In genomic region chr6:162528538-162528937, GRCh38 we compare ENCODE assay signal across 7 cellular contexts.
"Had no signal": no experiment of that assay in that cellular context is flagged by ENCODE, and none has a peak within 500 bp of the region (broad histone marks: within the 10 kb centered on the region; RNA-seq: fewer than 3 reads in every experiment).

No MANE protein-coding gene starts in this region.

- DNase-seq: H9, HCEC 1CT, HFFc6 had no signal

- H3K4me3 ChIP-seq: GM23338 had no signal

- ATAC-seq: GM23338 had no signal

- H3K4me2 ChIP-seq: GM23338 had no signal

- FAIRE-seq: H1, H54, HTR-8/SVneo had no signal

- H2AFZ ChIP-seq: GM23338 had no signal
